Comparison of ENCODE assay signal across 8 cellular contexts in genomic region chr7:151243411-151244155, GRCh38. TPM values are rescaled to one million over a fixed set of nuclear protein-coding genes. Genes with fewer than 3 reads are reported as not detected.
A peak's percentile ranks its signal among the peaks of the same experiment; 100 is the strongest.
DNase-seq lines count a peak whose midpoint lies in the region; ATAC-seq lines count a peak whose summit lies in the region.
"Had no signal": no experiment of that assay in that cellular context is flagged by ENCODE, and none has a peak within 500 bp of the region (broad histone marks: within the 10 kb centered on the region; RNA-seq: fewer than 3 reads in every experiment).

No MANE protein-coding gene starts in this region.

- H2AFZ ChIP-seq in neuronal stem cell (ENCODE audit: low read length), result peak overlapping the region; percentile 18

- intact Hi-C loops in activated CD4-positive, alpha-beta T cell treated with anti-CD3 and anti-CD28 coated beads, Interleukin-2, amount 10 ng/mL, durations not matched to agents 24 days and 14 days (cut with micrococcal nuclease), result loop anchor here (1.0 to 10.0 kb wide), 5 partner anchors 10 to 201 kb away; partner anchors contain the start of genes ABCF2 and CRYGN

- H3K79me1 ChIP-seq in neuronal stem cell (ENCODE audit: low read depth, low read length), result peaks cover 3% of the 10 kb centered on the region

- H3K4me2 ChIP-seq in neuronal stem cell (ENCODE audit: insufficient read depth, low read length, poor library complexity, severe bottlenecking), result peak overlapping the region; percentile 46
- H3K4me2 ChIP-seq: A549 had no signal

- H2BK15ac ChIP-seq in neuronal stem cell (ENCODE audit: low read length), result peak overlapping the region; percentile 80

- peaks cover 35 to 39% of the 10 kb centered on the region in 2 donors for H3K4me1 ChIP-seq in neuronal stem cell (ENCODE audit: control insufficient read depth in 2 of 2, insufficient read depth in 1 of 2, low read depth in 1 of 2, low read length in 2 of 2)

- peaks cover 30% of the 10 kb centered on the region for H3K27me3 Mint-ChIP-seq in activated CD4-positive, alpha-beta T cell treated with anti-CD3 and anti-CD28 coated beads, Interleukin-2, amount 10 ng/mL, durations not matched to agents 24 days and 14 days

- WGBS in neuronal stem cell (ENCODE audit: extremely low coverage in 2 of 2, insufficient read length in 2 of 2, insufficient replicate concordance in 1 of 2), 2 donors, result no CpG with 5 or more reads among the region's 14 CpGs

- H3K27ac ChIP-seq in neuronal stem cell (replicated peaks; ENCODE audit: low read length), result peak overlapping the region; percentile 5
- H3K27ac ChIP-seq: A549 had no signal

- H3K9me3 ChIP-seq in neuronal stem cell (replicated peaks in 1 of 2; ENCODE audit: control insufficient read depth in 2 of 2, insufficient read depth in 1 of 2, low read depth in 1 of 2, low read length in 2 of 2), result no peaks in the 10 kb centered on the region
- H3K9me3 ChIP-seq: A549 had no signal

- peaks cover 10 to 44% of the 10 kb centered on the region in 2 donors for H3K36me3 ChIP-seq in neuronal stem cell (replicated peaks in 1 of 2; ENCODE audit: control insufficient read depth in 2 of 2, insufficient read depth in 2 of 2, low read length in 2 of 2)

- peak overlapping the region; percentile 61 for H3K23ac ChIP-seq in neuronal stem cell (ENCODE audit: low read depth, low read length, poor library complexity)

- no peak overlapping the region for H3K4me3 ChIP-seq in neuronal stem cell (ENCODE audit: low read length in 2 of 2)
- H3K4me3 ChIP-seq: A549 had no signal

- peak overlapping the region; percentile 93 for H2AK5ac ChIP-seq in neuronal stem cell (ENCODE audit: low read depth, low read length)

- H3K27me3 ChIP-seq in neuronal stem cell (ENCODE audit: control insufficient read depth in 3 of 3, insufficient read depth in 3 of 3, low read depth in 1 of 3, low read length in 3 of 3), result peaks cover 0 to 22% (median 0%) of the 10 kb centered on the region in 3 experiments

- H3K9me3 Mint-ChIP-seq in activated CD4-positive, alpha-beta T cell treated with anti-CD3 and anti-CD28 coated beads, Interleukin-2, amount 10 ng/mL, durations not matched to agents 24 days and 14 days, result no peaks in the 10 kb centered on the region

- H3K9ac ChIP-seq in neuronal stem cell (ENCODE audit: low read depth, low read length, poor library complexity), result peak overlapping the region; percentile 80

- peaks cover 32% of the 10 kb centered on the region for H3K4me1 Mint-ChIP-seq in activated CD4-positive, alpha-beta T cell treated with anti-CD3 and anti-CD28 coated beads, Interleukin-2, amount 10 ng/mL, durations not matched to agents 24 days and 14 days

- peak overlapping the region; percentile 99 for H2BK12ac ChIP-seq in neuronal stem cell (ENCODE audit: low read length)

- peak overlapping the region; percentile 63 for H3K27ac Mint-ChIP-seq in activated CD4-positive, alpha-beta T cell treated with anti-CD3 and anti-CD28 coated beads, Interleukin-2, amount 10 ng/mL, durations not matched to agents 24 days and 14 days

- peak overlapping the region; percentile 93 for H3K18ac ChIP-seq in neuronal stem cell (ENCODE audit: low read length)

- H2BK120ac ChIP-seq in neuronal stem cell (ENCODE audit: low read depth, low read length), result peak overlapping the region; percentile 23

- H4K91ac ChIP-seq in neuronal stem cell (ENCODE audit: low read depth, low read length, poor library complexity), result no peak overlapping the region

- peak overlapping the region; percentile 70 for H3K4ac ChIP-seq in neuronal stem cell (ENCODE audit: low read length)

- peaks cover 5% of the 10 kb centered on the region for H3K36me3 Mint-ChIP-seq in activated CD4-positive, alpha-beta T cell treated with anti-CD3 and anti-CD28 coated beads, Interleukin-2, amount 10 ng/mL, durations not matched to agents 24 days and 14 days (ENCODE audit: low read depth)

- H3K4me3 Mint-ChIP-seq in activated CD4-positive, alpha-beta T cell treated with anti-CD3 and anti-CD28 coated beads, Interleukin-2, amount 10 ng/mL, durations not matched to agents 24 days and 14 days, result peak overlapping the region; percentile 70

- DNase-seq in NCI-H1092 treated with DMSO at 0.1 percent for 48 hours (lab: John Stamatoyannopoulos, UW) (peak; percentile 47), NCI-H1092 (lab: John Stamatoyannopoulos, UW) (no peak), neuronal stem cell (ENCODE audit: low spot score) (peak; percentile 18), COLO829 (ENCODE audit: low spot score) (no peak)
- peak; percentile 85 for DNase-seq in activated CD4-positive, alpha-beta T cell treated with anti-CD3 and anti-CD28 coated beads, Interleukin-2, amount 10 ng/mL, durations not matched to agents 24 days and 14 days

- no peak overlapping the region for H4K8ac ChIP-seq in neuronal stem cell (ENCODE audit: low read depth, low read length)

- no peak for ATAC-seq in HG03175 (IDR thresholded peaks at IDR 0.05; ENCODE audit: unreplicated experiment)
- ATAC-seq: A549 had no signal

- H3K14ac ChIP-seq in neuronal stem cell (ENCODE audit: low read length), result peak overlapping the region; percentile 86

- H2BK5ac ChIP-seq in neuronal stem cell (ENCODE audit: low read length), result peak overlapping the region; percentile 45

RNA-seq across cellular contexts. Expression of gene SMARCD3, which starts 4.9 kb away (rescaled TPM):
- 2.2 and 2.9 TPM in 2 replicates for total RNA-seq in activated CD4-positive, alpha-beta T cell treated with anti-CD3 and anti-CD28 coated beads, Interleukin-2, amount 10 ng/mL, durations not matched to agents 24 days and 14 days
- 32.4 TPM for polyA plus RNA-seq in neuronal stem cell (2013, experiment 1 of 2)
- 33.6 TPM for polyA plus RNA-seq in neuronal stem cell (2013, experiment 2 of 2)

RNA-seq across cellular contexts. Expression of gene CHPF2, which starts 11.3 kb away (rescaled TPM):
- 42.0 and 46.4 TPM in 2 replicates for total RNA-seq in activated CD4-positive, alpha-beta T cell treated with anti-CD3 and anti-CD28 coated beads, Interleukin-2, amount 10 ng/mL, durations not matched to agents 24 days and 14 days
- 8.2 TPM for polyA plus RNA-seq in neuronal stem cell (2013, experiment 1 of 2)
- 8.7 TPM for polyA plus RNA-seq in neuronal stem cell (2013, experiment 2 of 2)

RNA-seq across cellular contexts. Expression of gene ABCF2, which starts 16.6 kb away (rescaled TPM):
- total RNA-seq in activated CD4-positive, alpha-beta T cell treated with anti-CD3 and anti-CD28 coated beads, Interleukin-2, amount 10 ng/mL, durations not matched to agents 24 days and 14 days, result 84.6 and 90.3 TPM in 2 replicates
- polyA plus RNA-seq in neuronal stem cell (2013, experiment 1 of 2), result 19.4 TPM
- polyA plus RNA-seq in neuronal stem cell (2013, experiment 2 of 2), result 19.4 TPM

RNA-seq across cellular contexts. Expression of gene H2BK1, which starts 33.3 kb away (rescaled TPM):
- total RNA-seq in activated CD4-positive, alpha-beta T cell treated with anti-CD3 and anti-CD28 coated beads, Interleukin-2, amount 10 ng/mL, durations not matched to agents 24 days and 14 days, result 0.83 TPM in 1 of 2 replicates, not detected in the other
- polyA plus RNA-seq in neuronal stem cell (2013, experiment 1 of 2), result not detected
- not detected for polyA plus RNA-seq in neuronal stem cell (2013, experiment 2 of 2)
- total RNA-seq: endothelial cell of umbilical vein had no signal
- polyA plus RNA-seq: A549, endothelial cell of umbilical vein had no signal

RNA-seq across cellular contexts. Expression of gene ASB10, which starts 56.5 kb away (rescaled TPM):
- total RNA-seq in activated CD4-positive, alpha-beta T cell treated with anti-CD3 and anti-CD28 coated beads, Interleukin-2, amount 10 ng/mL, durations not matched to agents 24 days and 14 days, result not detected in 2 replicates
- not detected for polyA plus RNA-seq in neuronal stem cell (2013, experiment 1 of 2)
- polyA plus RNA-seq in neuronal stem cell (2013, experiment 2 of 2), result not detected
- total RNA-seq: endothelial cell of umbilical vein had no signal
- polyA plus RNA-seq: A549, endothelial cell of umbilical vein had no signal

Comparison
In these comparisons a context has a peak if more than half of its experiments do, and no peak if none do; other contexts are left out.
1. DNase-seq: peak in NCI-H1092 treated with DMSO at 0.1 percent for 48 hours (single experiment), activated CD4-positive, alpha-beta T cell treated with anti-CD3 and anti-CD28 coated beads, Interleukin-2, amount 10 ng/mL, durations not matched to agents 24 days and 14 days (single experiment) and neuronal stem cell (single experiment); none in NCI-H1092 (single experiment) and COLO829 (single experiment).